1 cellular context compared by ENCODE assay signal in the genomic region with DNA sequence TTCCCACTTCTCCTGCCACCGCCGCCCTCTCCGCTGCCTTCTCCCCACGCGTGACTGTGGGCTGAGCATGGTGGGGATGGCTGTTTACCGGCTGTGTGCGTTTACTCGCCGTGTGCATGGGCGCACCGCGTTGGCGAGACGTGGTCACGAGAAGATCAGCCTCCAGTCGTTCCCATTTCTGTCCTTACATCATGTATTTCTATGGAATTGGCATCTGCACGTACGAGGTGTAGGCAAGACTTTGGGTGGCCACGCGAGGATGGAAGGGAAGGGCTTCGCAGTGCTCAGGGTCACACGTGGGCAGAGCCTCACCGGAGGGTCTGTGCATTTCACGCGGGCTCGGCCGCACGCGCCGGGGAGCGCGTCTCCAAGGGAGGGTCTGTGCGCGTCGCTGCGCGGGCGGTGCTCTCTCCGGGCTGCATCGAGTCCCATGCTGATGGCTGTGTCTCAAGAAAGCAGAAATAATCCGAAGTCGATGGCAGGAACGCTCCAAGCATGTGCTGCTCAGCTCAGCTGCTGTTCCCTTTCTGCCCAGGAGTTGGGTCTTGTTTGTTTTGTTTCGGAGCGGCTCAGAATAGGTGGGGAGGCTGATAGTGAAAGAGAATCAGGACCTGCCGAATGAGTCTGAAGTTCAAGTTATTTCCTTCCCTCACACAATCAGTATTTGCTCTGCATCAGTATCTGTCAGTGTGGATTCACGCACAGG.
TF ChIP-seq lines count a peak whose summit lies in the region.

No MANE protein-coding gene starts in this region.

TF ChIP-seq in HEK293, 187 proteins besides CTCF, POLR2A, EP300 and RAD21 (continued from another document):
- TF ChIP-seq ZNF677 (tag by site-specific recombination; IDR thresholded peaks at IDR 0.05): 0 out of 2 replicates have a peak, but pooled peaks have one; percentile 36
- TF ChIP-seq ZXDB (tag by site-specific recombination; IDR thresholded peaks at IDR 0.05): peak; percentile 22; the same call in 1 of the 2 replicates
- peak; percentile 31; the same call in 1 of the 2 replicates for TF ChIP-seq ZNF423 (tag by site-specific recombination; IDR thresholded peaks at IDR 0.05)
- TF ChIP-seq IKZF3 (tag by site-specific recombination; IDR thresholded peaks at IDR 0.05): 0 out of 2 replicates have a peak, but pooled peaks have one; percentile 16
- no peak for TF ChIP-seq ZNF658 (tag by site-specific recombination; IDR thresholded peaks at IDR 0.05)
- peak; percentile 97 for TF ChIP-seq ZFHX2 (tag by site-specific recombination; conservative IDR thresholded peaks at IDR 0.05)
- no peak for TF ChIP-seq MZF1 (tag by site-specific recombination; IDR thresholded peaks at IDR 0.05; ENCODE audit: borderline replicate concordance)
- TF ChIP-seq ZNF501 (tag by site-specific recombination; IDR thresholded peaks at IDR 0.05): peak; percentile 57; the same call in 1 of the 2 replicates
- 0 out of 2 replicates have a peak, but pooled peaks have one; percentile 51 for TF ChIP-seq ZNF341 (tag by site-specific recombination; IDR thresholded peaks at IDR 0.05; ENCODE audit: low read depth)
- peak; percentile 98 for TF ChIP-seq ZBTB17 (tag by site-specific recombination; IDR thresholded peaks at IDR 0.05)
- TF ChIP-seq, protein P1, sequence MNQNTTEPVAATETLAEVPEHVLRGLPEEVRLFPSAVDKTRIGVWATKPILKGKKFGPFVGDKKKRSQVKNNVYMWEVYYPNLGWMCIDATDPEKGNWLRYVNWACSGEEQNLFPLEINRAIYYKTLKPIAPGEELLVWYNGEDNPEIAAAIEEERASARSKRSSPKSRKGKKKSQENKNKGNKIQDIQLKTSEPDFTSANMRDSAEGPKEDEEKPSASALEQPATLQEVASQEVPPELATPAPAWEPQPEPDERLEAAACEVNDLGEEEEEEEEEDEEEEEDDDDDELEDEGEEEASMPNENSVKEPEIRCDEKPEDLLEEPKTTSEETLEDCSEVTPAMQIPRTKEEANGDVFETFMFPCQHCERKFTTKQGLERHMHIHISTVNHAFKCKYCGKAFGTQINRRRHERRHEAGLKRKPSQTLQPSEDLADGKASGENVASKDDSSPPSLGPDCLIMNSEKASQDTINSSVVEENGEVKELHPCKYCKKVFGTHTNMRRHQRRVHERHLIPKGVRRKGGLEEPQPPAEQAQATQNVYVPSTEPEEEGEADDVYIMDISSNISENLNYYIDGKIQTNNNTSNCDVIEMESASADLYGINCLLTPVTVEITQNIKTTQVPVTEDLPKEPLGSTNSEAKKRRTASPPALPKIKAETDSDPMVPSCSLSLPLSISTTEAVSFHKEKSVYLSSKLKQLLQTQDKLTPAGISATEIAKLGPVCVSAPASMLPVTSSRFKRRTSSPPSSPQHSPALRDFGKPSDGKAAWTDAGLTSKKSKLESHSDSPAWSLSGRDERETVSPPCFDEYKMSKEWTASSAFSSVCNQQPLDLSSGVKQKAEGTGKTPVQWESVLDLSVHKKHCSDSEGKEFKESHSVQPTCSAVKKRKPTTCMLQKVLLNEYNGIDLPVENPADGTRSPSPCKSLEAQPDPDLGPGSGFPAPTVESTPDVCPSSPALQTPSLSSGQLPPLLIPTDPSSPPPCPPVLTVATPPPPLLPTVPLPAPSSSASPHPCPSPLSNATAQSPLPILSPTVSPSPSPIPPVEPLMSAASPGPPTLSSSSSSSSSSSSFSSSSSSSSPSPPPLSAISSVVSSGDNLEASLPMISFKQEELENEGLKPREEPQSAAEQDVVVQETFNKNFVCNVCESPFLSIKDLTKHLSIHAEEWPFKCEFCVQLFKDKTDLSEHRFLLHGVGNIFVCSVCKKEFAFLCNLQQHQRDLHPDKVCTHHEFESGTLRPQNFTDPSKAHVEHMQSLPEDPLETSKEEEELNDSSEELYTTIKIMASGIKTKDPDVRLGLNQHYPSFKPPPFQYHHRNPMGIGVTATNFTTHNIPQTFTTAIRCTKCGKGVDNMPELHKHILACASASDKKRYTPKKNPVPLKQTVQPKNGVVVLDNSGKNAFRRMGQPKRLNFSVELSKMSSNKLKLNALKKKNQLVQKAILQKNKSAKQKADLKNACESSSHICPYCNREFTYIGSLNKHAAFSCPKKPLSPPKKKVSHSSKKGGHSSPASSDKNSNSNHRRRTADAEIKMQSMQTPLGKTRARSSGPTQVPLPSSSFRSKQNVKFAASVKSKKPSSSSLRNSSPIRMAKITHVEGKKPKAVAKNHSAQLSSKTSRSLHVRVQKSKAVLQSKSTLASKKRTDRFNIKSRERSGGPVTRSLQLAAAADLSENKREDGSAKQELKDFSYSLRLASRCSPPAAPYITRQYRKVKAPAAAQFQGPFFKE (tag by site-specific recombination; IDR thresholded peaks at IDR 0.05; ENCODE audit: borderline replicate concordance): no peak
- 0 out of 2 replicates have a peak, but pooled peaks have one; percentile 13 for TF ChIP-seq KLF16 (tag by site-specific recombination; IDR thresholded peaks at IDR 0.05)
- TF ChIP-seq GLIS2 (tag by site-specific recombination; IDR thresholded peaks at IDR 0.05): 0 out of 2 replicates have a peak, but pooled peaks have one; percentile 23
- 0 out of 2 replicates have a peak, but pooled peaks have one; percentile 10 for TF ChIP-seq ZSCAN16 (tag by site-specific recombination; IDR thresholded peaks at IDR 0.05)
- TF ChIP-seq SALL2 (tag by site-specific recombination; IDR thresholded peaks at IDR 0.05; ENCODE audit: borderline replicate concordance): no peak
- TF ChIP-seq ZNF785 (tag by site-specific recombination; IDR thresholded peaks at IDR 0.05): 0 out of 2 replicates have a peak, but pooled peaks have one; percentile 14
- peak; percentile 6; the same call in 1 of the 2 replicates for TF ChIP-seq KLF9 (tag by site-specific recombination; IDR thresholded peaks at IDR 0.05; ENCODE audit: low read depth)
- TF ChIP-seq, protein P2, sequence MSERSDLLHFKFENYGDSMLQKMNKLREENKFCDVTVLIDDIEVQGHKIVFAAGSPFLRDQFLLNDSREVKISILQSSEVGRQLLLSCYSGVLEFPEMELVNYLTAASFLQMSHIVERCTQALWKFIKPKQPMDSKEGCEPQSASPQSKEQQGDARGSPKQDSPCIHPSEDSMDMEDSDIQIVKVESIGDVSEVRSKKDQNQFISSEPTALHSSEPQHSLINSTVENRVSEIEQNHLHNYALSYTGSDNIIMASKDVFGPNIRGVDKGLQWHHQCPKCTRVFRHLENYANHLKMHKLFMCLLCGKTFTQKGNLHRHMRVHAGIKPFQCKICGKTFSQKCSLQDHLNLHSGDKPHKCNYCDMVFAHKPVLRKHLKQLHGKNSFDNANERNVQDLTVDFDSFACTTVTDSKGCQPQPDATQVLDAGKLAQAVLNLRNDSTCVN (tag by site-specific recombination; optimal IDR thresholded peaks at IDR 0.05): peak; percentile 95
- TF ChIP-seq KLF1 (tag by site-specific recombination; IDR thresholded peaks at IDR 0.05): peak; percentile 33; the same call in 1 of the 2 replicates
- peak; percentile 48; the same call in 1 of the 2 replicates for TF ChIP-seq ZEB2 (tag by site-specific recombination; IDR thresholded peaks at IDR 0.05)
- 0 out of 2 replicates have a peak, but pooled peaks have one; percentile 7 for TF ChIP-seq GLIS1 (tag by site-specific recombination; IDR thresholded peaks at IDR 0.05)
- TF ChIP-seq ZNF2 (tag by site-specific recombination; IDR thresholded peaks at IDR 0.05): peak; percentile 70; the same call in 1 of the 2 replicates
- TF ChIP-seq, protein P3, sequence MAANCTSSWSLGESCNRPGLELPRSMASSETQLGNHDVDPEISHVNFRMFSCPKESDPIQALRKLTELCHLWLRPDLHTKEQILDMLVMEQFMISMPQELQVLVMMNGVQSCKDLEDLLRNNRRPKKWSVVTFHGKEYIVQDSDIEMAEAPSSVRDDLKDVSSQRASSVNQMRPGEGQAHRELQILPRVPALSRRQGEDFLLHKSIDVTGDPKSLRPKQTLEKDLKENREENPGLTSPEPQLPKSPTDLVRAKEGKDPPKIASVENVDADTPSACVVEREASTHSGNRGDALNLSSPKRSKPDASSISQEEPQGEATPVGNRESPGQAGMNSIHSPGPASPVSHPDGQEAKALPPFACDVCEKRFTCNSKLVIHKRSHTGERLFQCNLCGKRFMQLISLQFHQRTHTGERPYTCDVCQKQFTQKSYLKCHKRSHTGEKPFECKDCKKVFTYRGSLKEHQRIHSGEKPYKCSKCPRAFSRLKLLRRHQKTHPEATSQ (tag by site-specific recombination; IDR thresholded peaks at IDR 0.05): peak; percentile 41; the same call in 1 of the 2 replicates
- TF ChIP-seq ZFP37 (tag by site-specific recombination; IDR thresholded peaks at IDR 0.05): 0 out of 2 replicates have a peak, but pooled peaks have one; percentile 32
- peak; percentile 94 for TF ChIP-seq ZNF600 (tag by site-specific recombination; IDR thresholded peaks at IDR 0.05)
- TF ChIP-seq ZNF223 (tag by site-specific recombination; IDR thresholded peaks at IDR 0.05): no peak
- TF ChIP-seq REPIN1 (tag by site-specific recombination; IDR thresholded peaks at IDR 0.05; ENCODE audit: low read depth): no peak
TF ChIP-seq in HEK293: peak in this region for 30.
